8 cellular contexts compared by ENCODE assay signal in genomic region chr15:100111103-100112060, GRCh38.
DNase-seq lines count a peak whose midpoint lies in the region; ATAC-seq and TF ChIP-seq lines count a peak whose summit lies in the region.

No MANE protein-coding gene starts in this region.

- H3K4me1 ChIP-seq in HCT116 (ENCODE audit: control insufficient read depth in 1 of 2, insufficient read depth in 2 of 2, low read length in 2 of 2) (peaks cover 21 to 36% of the 10 kb centered on the region in 2 experiments), tibial artery (peaks cover 0 to 54% (median 47%) of the 10 kb centered on the region in 4 donors)

- BruUV-seq in HCT116 (replicated peaks; lab: Mats Ljungman, UMichigan) = TSS peak; percentile 84

- peak overlapping the region; percentile 60 for H3K4me2 ChIP-seq in HCT116 (ENCODE audit: low read length)

- no peaks in the 10 kb centered on the region for H3K9me2 ChIP-seq in HCT116 (ENCODE audit: insufficient read depth)

- POLR2A ChIA-PET in HCT116 (lab: Charles Lee) = no interaction called here
- POLR2A ChIA-PET in RWPE1 (lab: Yijun Ruan, JAX; ENCODE audit: low non-redundant PET) = interaction anchor here (0.5 kb wide), 1 partner anchor 29 kb away, joined by 4 read pairs; no protein-coding TSS in a partner anchor

- H3K9me3 ChIP-seq in HCT116 (ENCODE audit: control insufficient read depth in 1 of 2, insufficient read depth in 1 of 2, low read depth in 1 of 2, low read length in 2 of 2) = no peaks in the 10 kb centered on the region
- H3K9me3 ChIP-seq in tibial artery = no peaks in the 10 kb centered on the region

- intact Hi-C loops in HCT116 (cut with micrococcal nuclease) (no loop called here), tibial artery (cut with DNase I; ENCODE audit: low total_unique reads) (loop anchor here (10.0 kb wide), 1 partner anchor 233 kb away; the partner anchor contains the start of gene ADAMTS17)

- H3K27ac ChIP-seq in HCT116 (ENCODE audit: low read depth, low read length) (peak overlapping the region; percentile 43), RWPE1 (peak overlapping the region; percentile 92), caudate nucleus (ENCODE audit: low read depth, low read length) (peak overlapping the region; percentile 63), tibial artery (peak overlapping the region; percentile 83 to 84)

- RAD21 ChIA-PET in HCT116 (lab: Charles Lee; ENCODE audit: low non-redundant PET in 1 of 2, low total read pairs in 2 of 2, uncharacterized antibody in 2 of 2, unreplicated experiment in 2 of 2) = no interaction called here

- TF ChIP-seq CTCF in HCT116 (IDR thresholded peaks at IDR 0.05 in 2 of 3, conservative IDR thresholded peaks at IDR 0.05 in 1 of 3; ENCODE audit: borderline replicate concordance in 1 of 3, insufficient read depth in 1 of 3, low read depth in 2 of 3, low read length in 2 of 3) (no peak), RWPE1 (conservative IDR thresholded peaks at IDR 0.05; ENCODE audit: low read depth) (no peak), tibial artery (IDR thresholded peaks at IDR 0.05) (no peak)

- TF ChIP-seq POLR2A in HCT116 (IDR thresholded peaks at IDR 0.05; ENCODE audit: borderline replicate concordance, extremely low read depth, insufficient read depth, insufficient read length) = no peak

- ATAC-seq in HCT116 (peak; percentile 89), GM21447 (IDR thresholded peaks at IDR 0.05; ENCODE audit: unreplicated experiment) (no peak), HG02973 (IDR thresholded peaks at IDR 0.05; ENCODE audit: unreplicated experiment) (no peak)

- no peaks in the 10 kb centered on the region for H3K79me2 ChIP-seq in HCT116 (ENCODE audit: insufficient read depth, low read length)

- H3K36me3 ChIP-seq in HCT116 (ENCODE audit: control insufficient read depth in 1 of 2, insufficient read depth in 2 of 2, low read length in 2 of 2) = no peaks in the 10 kb centered on the region
- no peaks in the 10 kb centered on the region for H3K36me3 ChIP-seq in tibial artery

- peak; percentile 56; the same call in 1 of the 2 replicates for TF ChIP-seq RAD21 in HCT116 (IDR thresholded peaks at IDR 0.05; ENCODE audit: low read depth)

- H4K20me1 ChIP-seq in HCT116 (ENCODE audit: insufficient read depth) = no peaks in the 10 kb centered on the region

- peak overlapping the region; percentile 37 for H3K9ac ChIP-seq in HCT116 (ENCODE audit: low read length)

- DNase-seq in HCT116 (ENCODE audit: low read depth, low spot score) (peak; percentile 77), RWPE1 (ENCODE audit: low spot score) (peak; percentile 87), caudate nucleus (lab: John Stamatoyannopoulos, UW) (peak in 17 of 61 donors; percentile 5 to 36 (median 11)), mucosa of gallbladder (ENCODE audit: low spot score) (peak; percentile 42), tibial artery (peak; percentile 79 to 91), retina (no peak)

- H2AFZ ChIP-seq in HCT116 (ENCODE audit: low read depth, low read length, poor library complexity, severe bottlenecking) = no peak overlapping the region

- H3K4me3 ChIP-seq in HCT116 (replicated peaks in 1 of 2; ENCODE audit: low read depth in 1 of 2, low read length in 2 of 2) (peak overlapping the region; percentile 1 to 12; a peak in 1 of 4 replicates), tibial artery (no peak overlapping the region)

- CTCF ChIA-PET in HCT116 (lab: Charles Lee) = no interaction called here
- CTCF ChIA-PET in RWPE1 (lab: Yijun Ruan, JAX) = interaction anchor here (0.7 kb wide), 1 partner anchor 79 kb away, joined by 3 read pairs; no protein-coding TSS in a partner anchor

- H3K27me3 ChIP-seq in HCT116 (ENCODE audit: insufficient read depth, low read length) (no peaks in the 10 kb centered on the region), tibial artery (no peaks in the 10 kb centered on the region)

TF ChIP-seq in HCT116, 20 proteins besides CTCF, POLR2A, EP300 and RAD21:
- TF ChIP-seq FOSL1 (IDR thresholded peaks at IDR 0.05; ENCODE audit: low read depth) (peak; percentile 93), MAX (IDR thresholded peaks at IDR 0.05) (peak; percentile 97), ZNF274 (IDR thresholded peaks at IDR 0.05; ENCODE audit: low read depth, low read length) (no peak), CBX3 (IDR thresholded peaks at IDR 0.05; ENCODE audit: low read depth) (peak; percentile 89), SIN3A (IDR thresholded peaks at IDR 0.05; ENCODE audit: low read depth) (peak; percentile 42; the same call in 1 of the 2 replicates), SP1 (IDR thresholded peaks at IDR 0.05; ENCODE audit: low read depth) (peak; percentile 84), POLR2AphosphoS5 (IDR thresholded peaks at IDR 0.05; ENCODE audit: low read depth, low read length) (peak; percentile 71), REST (IDR thresholded peaks at IDR 0.05; ENCODE audit: low read depth) (no peak), YY1 (IDR thresholded peaks at IDR 0.05; ENCODE audit: extremely low read depth, insufficient replicate concordance, low read depth, low read length) (no peak), JUND (IDR thresholded peaks at IDR 0.05) (peak; percentile 96)

Comparison
In these comparisons a context has a peak if more than half of its experiments do, and no peak if none do; other contexts are left out.
1. H3K4me3 ChIP-seq: peak in HCT116 (2 of 2); none in tibial artery (0 of 2).
2. Peak in every context shown above with its lines, with median percentiles within 50 percentile points of each other: H3K27ac ChIP-seq.